In genomic region chr1:227776277-227776676, GRCh38 we compare ENCODE assay signal across 15 cellular contexts. TPM values are rescaled to one million over a fixed set of nuclear protein-coding genes. Genes with fewer than 3 reads are reported as not detected.
A peak's percentile ranks its signal among the peaks of the same experiment; 100 is the strongest.
DNase-seq lines count a peak whose midpoint lies in the region; ATAC-seq and TF ChIP-seq lines count a peak whose summit lies in the region.
"Had no signal": no experiment of that assay in that cellular context is flagged by ENCODE, and none has a peak within 500 bp of the region (broad histone marks: within the 10 kb centered on the region; RNA-seq: fewer than 3 reads in every experiment).

No MANE protein-coding gene starts in this region.

- no peak for TF ChIP-seq CTCF in epithelial cell of esophagus (IDR thresholded peaks at IDR 0.05; ENCODE audit: insufficient read depth, low read depth, low read length, missing control alignments)
- no peak for TF ChIP-seq CTCF in neural progenitor cell (IDR thresholded peaks at IDR 0.05)

- H3K79me2 ChIP-seq in neural progenitor cell (ENCODE audit: low read depth): no peaks in the 10 kb centered on the region

- H3K4me1 ChIP-seq in SJSA1 (replicated peaks) (peaks cover 54% of the 10 kb centered on the region), neural progenitor cell (no peaks in the 10 kb centered on the region)
- H3K4me1 ChIP-seq: adrenal gland had no signal

- H3K27ac Mint-ChIP-seq in neural progenitor cell: peak overlapping the region; percentile 79

- no peaks in the 10 kb centered on the region for H3F3A ChIP-seq in neural progenitor cell (ENCODE audit: low read depth)

- H3K4me3 ChIP-seq in SJSA1 (no peak overlapping the region), epithelial cell of esophagus (ENCODE audit: low read length) (no peak overlapping the region), neural progenitor cell (no peak overlapping the region)
- H3K4me3 ChIP-seq: adrenal gland, lung had no signal

- no peaks in the 10 kb centered on the region for H3K27me3 Mint-ChIP-seq in neural progenitor cell (ENCODE audit: insufficient read depth, low read depth)

- H3K9ac ChIP-seq in neural progenitor cell: no peak overlapping the region

- DNase-seq in Daoy (ENCODE audit: low read depth): peak; percentile 58
- peak; percentile 68 to 85 for DNase-seq in SJSA1 (ENCODE audit: low read depth in 1 of 2, low spot score in 2 of 2)
- DNase-seq in epithelial cell of esophagus (ENCODE audit: low read depth): peak; percentile 65
- DNase-seq in neural progenitor cell (ENCODE audit: low spot score): no peak
- no peak for DNase-seq in DMS 273 (lab: John Stamatoyannopoulos, UW; ENCODE audit: unreplicated experiment)
- DNase-seq in OCI-M1 (lab: John Stamatoyannopoulos, UW): no peak
- no peak for DNase-seq in NAMALWA (ENCODE audit: low spot score)
- DNase-seq: adrenal gland; AML-193; effector memory CD4-positive, alpha-beta T cell; NCI-H2081 treated with DMSO at 0.1 percent for 48 hours; stimulated activated CD4-positive, alpha-beta T cell treated with anti-CD3 and anti-CD28 coated beads, Interleukin-4, amount 100 ng/mL, for 4 hours; stimulated activated naive CD4-positive, alpha-beta T cell had no signal

- H3K9me3 Mint-ChIP-seq in neural progenitor cell: no peaks in the 10 kb centered on the region

- peaks cover 9% of the 10 kb centered on the region for H4K20me1 ChIP-seq in neural progenitor cell (ENCODE audit: low read depth)

- H3K4me2 ChIP-seq in neural progenitor cell: no peak overlapping the region

- H3K27ac ChIP-seq in SJSA1 (peak overlapping the region; percentile 68), neural progenitor cell (peak overlapping the region; percentile 33)
- H3K27ac ChIP-seq: adrenal gland had no signal

- peaks cover 24% of the 10 kb centered on the region for H3K4me1 Mint-ChIP-seq in neural progenitor cell

- no peaks in the 10 kb centered on the region for H3K27me3 ChIP-seq in SJSA1 (replicated peaks)
- H3K27me3 ChIP-seq in neural progenitor cell: no peaks in the 10 kb centered on the region
- H3K27me3 ChIP-seq: adrenal gland had no signal

- H3K9me3 ChIP-seq in SJSA1 (replicated peaks): no peaks in the 10 kb centered on the region
- no peaks in the 10 kb centered on the region for H3K9me3 ChIP-seq in neural progenitor cell (ENCODE audit: low read depth)
- H3K9me3 ChIP-seq: adrenal gland had no signal

- no peak for ATAC-seq in HG03457 (IDR thresholded peaks at IDR 0.05; ENCODE audit: unreplicated experiment)

- peak overlapping the region; percentile 39 for H3K4me3 Mint-ChIP-seq in neural progenitor cell

- no peak overlapping the region for H2AFZ ChIP-seq in neural progenitor cell (replicated peaks)

- H3K36me3 ChIP-seq in SJSA1 (peaks cover 30% of the 10 kb centered on the region), neural progenitor cell (no peaks in the 10 kb centered on the region)

- peaks cover 9% of the 10 kb centered on the region for H3K36me3 Mint-ChIP-seq in neural progenitor cell

RNA-seq across cellular contexts. Expression of gene PRSS38, which starts 39.2 kb away (rescaled TPM):
- total RNA-seq in Daoy (2014; rRNA removed; shearing (Covaris generic)): not detected in 2 replicates
- total RNA-seq in SJSA1 (2014; rRNA removed; shearing (Covaris generic)): not detected in 2 replicates
- not detected in 2 replicates for total RNA-seq in neural progenitor cell (ENCODE audit: low replicate concordance)
- total RNA-seq: adrenal gland, lung had no signal

RNA-seq across cellular contexts. Expression of gene SNAP47, which starts 41.0 kb away (rescaled TPM):
- 46.0 and 50.8 TPM in 2 replicates for total RNA-seq in Daoy (2014; rRNA removed; shearing (Covaris generic))
- total RNA-seq in SJSA1 (2014; rRNA removed; shearing (Covaris generic)): 43.3 and 51.2 TPM in 2 replicates
- total RNA-seq in neural progenitor cell (ENCODE audit: low replicate concordance): 52.8 and 54.8 TPM in 2 replicates

RNA-seq across cellular contexts. Expression of gene JMJD4, which starts 41.2 kb away (rescaled TPM):
- total RNA-seq in Daoy (2014; rRNA removed; shearing (Covaris generic)): 17.3 and 22.3 TPM in 2 replicates
- total RNA-seq in SJSA1 (2014; rRNA removed; shearing (Covaris generic)): 25.0 and 28.8 TPM in 2 replicates
- 7.5 and 13.6 TPM in 2 replicates for total RNA-seq in neural progenitor cell (ENCODE audit: low replicate concordance)

Comparison
In these comparisons a context has a peak if more than half of its experiments do, and no peak if none do; other contexts are left out.
1. DNase-seq: peak in Daoy (single experiment), SJSA1 (2 of 2) and epithelial cell of esophagus (single experiment); none in neural progenitor cell (single experiment), DMS 273 (single experiment), OCI-M1 (single experiment) and NAMALWA (single experiment).